Comparison of ENCODE assay signal across 8 cellular contexts in the genomic region with DNA sequence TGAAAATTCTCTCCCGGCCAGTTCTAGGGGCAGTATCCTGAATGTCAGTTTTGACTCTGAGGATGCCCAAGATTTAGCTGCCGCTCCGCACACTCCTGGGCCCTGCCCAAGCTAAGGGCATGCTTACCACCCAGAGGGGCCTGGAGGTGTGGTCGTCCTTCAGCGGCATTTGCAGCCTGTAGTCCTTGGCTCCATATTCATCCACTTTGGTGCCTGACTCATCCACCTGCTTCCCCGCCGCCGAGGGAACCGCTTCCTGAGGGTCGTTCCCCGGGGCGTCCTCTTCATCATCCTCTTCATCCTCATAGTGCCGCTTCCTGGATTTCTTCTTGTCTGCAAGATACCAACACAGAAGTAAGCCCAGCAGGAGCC. TPM values are rescaled to one million over a fixed set of nuclear protein-coding genes. Genes with fewer than 3 reads are reported as not detected.
DNase-seq lines count a peak whose midpoint lies in the region; ATAC-seq, FAIRE-seq and TF ChIP-seq lines count a peak whose summit lies in the region.

No MANE protein-coding gene starts in this region.

- H3K9me3 ChIP-seq in adrenal gland (replicated peaks in 1 of 3), result no peaks in the 10 kb centered on the region

- 9 to 24% (median 12%) methylated on average over 7 to 13 of the region's 13 CpGs for WGBS in adrenal gland, 4 donors

- H3K4me3 Mint-ChIP-seq in stimulated activated naive CD8-positive, alpha-beta T cell treated with anti-CD3 and anti-CD28 coated beads, Interleukin-15, Interleukin-2, amounts not matched to agents 100 ng/mL and 50 ng/mL, for 24 hours, result peak overlapping the region; percentile 100

- H3K27ac Mint-ChIP-seq in stimulated activated naive CD8-positive, alpha-beta T cell treated with anti-CD3 and anti-CD28 coated beads, Interleukin-15, Interleukin-2, amounts not matched to agents 100 ng/mL and 50 ng/mL, for 24 hours, result peak overlapping the region; percentile 100

- H3K36me3 ChIP-seq in adrenal gland (replicated peaks in 1 of 2), result peaks cover 0 to 44% of the 10 kb centered on the region in 2 donors

- H3K27me3 ChIP-seq in adrenal gland, result no peaks in the 10 kb centered on the region

- H3K4me3 ChIP-seq in adrenal gland, result peak overlapping the region; percentile 27 to 99 (median 96)

- TF ChIP-seq POLR2A in adrenal gland (IDR thresholded peaks at IDR 0.05), result no peak

- peak; percentile 20 for DNase-seq in EL
- peak; percentile 21 for DNase-seq in HTR-8/SVneo (ENCODE audit: insufficient read length, low spot score)
- no peak for DNase-seq in adrenal gland
- DNase-seq in iPS-NIHi11 (ENCODE audit: low spot score), result peak; percentile 26
- no peak for DNase-seq in SW480 (ENCODE audit: low spot score)
- DNase-seq in middle frontal gyrus (ENCODE audit: extremely low spot score, low spot score), result no peak

- peaks cover 22% of the 10 kb centered on the region for H3K4me1 Mint-ChIP-seq in stimulated activated naive CD8-positive, alpha-beta T cell treated with anti-CD3 and anti-CD28 coated beads, Interleukin-15, Interleukin-2, amounts not matched to agents 100 ng/mL and 50 ng/mL, for 24 hours (ENCODE audit: low read depth)

- intact Hi-C loops in adrenal gland (cut with DNase I), result loop anchor here (10.0 kb wide), 2 partner anchors 229 to 249 kb away; no protein-coding TSS in a partner anchor

- H3K27me3 Mint-ChIP-seq in stimulated activated naive CD8-positive, alpha-beta T cell treated with anti-CD3 and anti-CD28 coated beads, Interleukin-15, Interleukin-2, amounts not matched to agents 100 ng/mL and 50 ng/mL, for 24 hours, result no peaks in the 10 kb centered on the region

- H3K4me1 ChIP-seq in adrenal gland (replicated peaks in 1 of 2), result peaks cover 7 to 16% of the 10 kb centered on the region in 2 donors

- FAIRE-seq in HTR-8/SVneo (lab: Jason Lieb, UNC), result no peak

- TF ChIP-seq CTCF in adrenal gland (IDR thresholded peaks at IDR 0.05), result no peak

- H3K9me3 Mint-ChIP-seq in stimulated activated naive CD8-positive, alpha-beta T cell treated with anti-CD3 and anti-CD28 coated beads, Interleukin-15, Interleukin-2, amounts not matched to agents 100 ng/mL and 50 ng/mL, for 24 hours, result no peaks in the 10 kb centered on the region

- no peak for ATAC-seq in GM21576 (IDR thresholded peaks at IDR 0.05; ENCODE audit: unreplicated experiment)

- H3K36me3 Mint-ChIP-seq in stimulated activated naive CD8-positive, alpha-beta T cell treated with anti-CD3 and anti-CD28 coated beads, Interleukin-15, Interleukin-2, amounts not matched to agents 100 ng/mL and 50 ng/mL, for 24 hours (ENCODE audit: low read depth), result peaks cover 43% of the 10 kb centered on the region

- peak overlapping the region in 4 of 5 donors; percentile 54 to 90 (median 72) for H3K27ac ChIP-seq in adrenal gland

RNA-seq across cellular contexts. Expression of gene ERCC3, which starts 0.6 kb away (rescaled TPM):
- 10 to 100 TPM; 26.7 to 65.8 (median 38.1) TPM for total RNA-seq in adrenal gland
- polyA plus RNA-seq in adrenal gland, result 10 to 100 TPM; 27.8 to 42.1 (median 37.7) TPM

Comparison
In these comparisons a context has a peak if more than half of its experiments do, and no peak if none do; other contexts are left out.
1. DNase-seq: peak in EL (single experiment), HTR-8/SVneo (single experiment) and iPS-NIHi11 (single experiment); none in adrenal gland (0 of 7), SW480 (single experiment) and middle frontal gyrus (single experiment).